Comparison of ENCODE assay signal across 25 cellular contexts in genomic region chr17:74516561-74516960, GRCh38. TPM values are rescaled to one million over a fixed set of nuclear protein-coding genes. Genes with fewer than 3 reads are reported as not detected.
"Had no signal": no experiment of that assay in that cellular context is flagged by ENCODE, and none has a peak within 500 bp of the region (broad histone marks: within the 10 kb centered on the region; RNA-seq: fewer than 3 reads in every experiment).

No MANE protein-coding gene starts in this region.

- ATAC-seq: heart left ventricle; mucosa of descending colon; naive thymus-derived CD8-positive, alpha-beta T cell; psoas muscle; right lobe of liver; stimulated activated effector memory CD8-positive, alpha-beta T cell treated with anti-CD3 and anti-CD28 coated beads, Interleukin-12 subunit alpha, Interleukin-12 subunit beta, amount 100 ng/mL, for 72 hours; stimulated activated naive CD8-positive, alpha-beta T cell treated with anti-CD3 and anti-CD28 coated beads, Interleukin-15, Interleukin-2, amounts not matched to agents 100 U/mL and 50 U/mL, for 24 hours had no signal

- H3K27ac Mint-ChIP-seq: endodermal cell; neural progenitor cell; stimulated activated effector memory CD8-positive, alpha-beta T cell treated with anti-CD3 and anti-CD28 coated beads, Interleukin-12 subunit alpha, Interleukin-12 subunit beta, amount 100 ng/mL, for 72 hours; type B pancreatic cell had no signal

- H3K4me3 Mint-ChIP-seq: endodermal cell; naive thymus-derived CD8-positive, alpha-beta T cell; neural progenitor cell; stimulated activated effector memory CD8-positive, alpha-beta T cell treated with anti-CD3 and anti-CD28 coated beads, Interleukin-12 subunit alpha, Interleukin-12 subunit beta, amount 100 ng/mL, for 72 hours; type B pancreatic cell had no signal

- H3K4me1 Mint-ChIP-seq: endodermal cell, neural progenitor cell had no signal

- DNase-seq: effector CD4-positive, alpha-beta T cell; endodermal cell; erythroblast; foreskin melanocyte; heart left ventricle; hippocampal formation; kidney glomerular epithelial cell; mucosa of descending colon; naive thymus-derived CD8-positive, alpha-beta T cell; psoas muscle; retina; right lobe of liver; stimulated activated CD4-positive, alpha-beta T cell treated with anti-CD3 and anti-CD28 coated beads, Interleukin-4, amount 100 ng/mL, for 1 hour; stimulated activated CD8-positive, alpha-beta memory T cell treated with anti-CD3 and anti-CD28 coated beads, Interleukin-4, amount 100 ng/mL, for 48 hours; stimulated activated naive CD8-positive, alpha-beta T cell treated with anti-CD3 and anti-CD28 coated beads, Interleukin-15, Interleukin-2, amounts not matched to agents 100 U/mL and 50 U/mL, for 24 hours; thyroid gland had no signal

RNA-seq across cellular contexts. Expression of gene CD300LB, which starts 14.7 kb away (rescaled TPM):
- total RNA-seq: dermis microvascular lymphatic vessel endothelial cell; endodermal cell; endothelial cell of umbilical vein; glomerular endothelial cell; lung microvascular endothelial cell; naive thymus-derived CD8-positive, alpha-beta T cell; suprapubic skin; thyroid gland had no signal

RNA-seq across cellular contexts. Expression of gene CD300C, which starts 29.4 kb away (rescaled TPM):
- total RNA-seq: dermis microvascular lymphatic vessel endothelial cell; endodermal cell; endothelial cell of umbilical vein; glomerular endothelial cell; lung microvascular endothelial cell; naive thymus-derived CD8-positive, alpha-beta T cell had no signal

RNA-seq across cellular contexts. Expression of gene CD300A, which starts 50.1 kb away (rescaled TPM):
- total RNA-seq: dermis microvascular lymphatic vessel endothelial cell, endodermal cell, endothelial cell of umbilical vein, glomerular endothelial cell, lung microvascular endothelial cell had no signal

RNA-seq across cellular contexts. Expression of gene CD300H, which starts 50.7 kb away (rescaled TPM):
- total RNA-seq: dermis microvascular lymphatic vessel endothelial cell; endodermal cell; endothelial cell of umbilical vein; glomerular endothelial cell; lung microvascular endothelial cell; mucosa of descending colon; naive thymus-derived CD8-positive, alpha-beta T cell; omental fat pad; psoas muscle; suprapubic skin; thyroid gland had no signal
